11 cellular contexts compared by ENCODE assay signal in the genomic region with DNA sequence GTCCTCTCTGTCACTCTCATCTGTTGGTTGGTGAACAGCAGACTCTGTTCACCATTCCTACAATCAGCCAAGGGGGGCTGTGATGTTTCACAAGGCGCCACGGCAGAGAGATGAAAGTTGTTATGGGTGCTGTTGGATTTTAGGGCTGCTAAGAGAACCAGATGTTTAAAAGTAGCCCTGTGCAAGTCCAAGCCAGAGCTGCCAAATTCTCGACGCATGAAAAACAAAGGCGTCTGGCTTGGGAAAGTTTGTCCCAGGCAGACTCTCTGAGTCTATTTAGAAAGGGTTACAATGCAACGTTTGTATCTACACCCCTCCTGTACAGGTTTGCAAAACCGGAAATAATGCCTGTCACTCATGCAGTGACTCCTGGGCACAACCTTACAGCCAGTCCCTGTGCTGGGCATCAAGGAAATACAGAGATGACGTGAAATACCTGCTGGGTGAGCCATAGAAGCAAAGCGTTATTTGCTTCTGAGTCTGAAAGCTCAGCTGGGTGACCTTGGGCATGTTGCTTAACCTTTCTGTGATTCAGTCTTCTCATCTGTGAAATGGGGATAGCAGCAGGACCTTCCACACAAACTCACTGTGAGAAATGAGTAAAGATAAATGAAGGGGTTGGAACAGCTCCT.
A peak's percentile ranks its signal among the peaks of the same experiment; 100 is the strongest.
DNase-seq lines count a peak whose midpoint lies in the region; ATAC-seq and TF ChIP-seq lines count a peak whose summit lies in the region.
"Had no signal": no experiment of that assay in that cellular context is flagged by ENCODE, and none has a peak within 500 bp of the region (broad histone marks: within the 10 kb centered on the region; RNA-seq: fewer than 3 reads in every experiment).

No MANE protein-coding gene starts in this region.

- H4K20me1 ChIP-seq in PC-3 (ENCODE audit: low read length) = no peaks in the 10 kb centered on the region

- H3F3A ChIP-seq in PC-3 (ENCODE audit: low read length, unreplicated experiment) = no peaks in the 10 kb centered on the region

- H3K4me3 Mint-ChIP-seq in MCF 10A (ENCODE audit: unreplicated experiment) = no peak overlapping the region
- H3K4me3 Mint-ChIP-seq: type B pancreatic cell had no signal

- H3K36me3 ChIP-seq in breast epithelium (no peaks in the 10 kb centered on the region), esophagus muscularis mucosa (no peaks in the 10 kb centered on the region), mucosa of descending colon (ENCODE audit: low read depth) (no peaks in the 10 kb centered on the region), aorta (ENCODE audit: control insufficient read depth in 1 of 2, insufficient read depth in 2 of 2, low read length in 1 of 2) (no peaks in the 10 kb centered on the region), PC-3 (ENCODE audit: low read depth, low read length) (no peaks in the 10 kb centered on the region)

- H3K27me3 Mint-ChIP-seq in MCF 10A (ENCODE audit: insufficient read depth, unreplicated experiment) = no peaks in the 10 kb centered on the region
- H3K27me3 Mint-ChIP-seq: type B pancreatic cell had no signal

- 37% methylated on average over 9 of the region's 9 CpGs for WGBS in esophagus muscularis mucosa
- WGBS in aorta, 2 donors = 6 to 7% methylated on average over 9 of the region's 9 CpGs

- no TSS peak for BruUV-seq in MCF 10A (replicated peaks; lab: Mats Ljungman, UMichigan)
- BruUV-seq in PC-3 (replicated peaks; lab: Mats Ljungman, UMichigan) = no TSS peak

- POLR2A ChIA-PET in MCF 10A (lab: Yijun Ruan, JAX) = no interaction called here
- POLR2A ChIA-PET in PC-3 (lab: Charles Lee; ENCODE audit: unreplicated experiment) = no interaction called here

- TF ChIP-seq POLR2A in breast epithelium (IDR thresholded peaks at IDR 0.05) (no peak), esophagus muscularis mucosa (IDR thresholded peaks at IDR 0.05; ENCODE audit: low read depth) (no peak)

- intact Hi-C loops in breast epithelium (cut with DNase I; ENCODE audit: low total_unique reads) (no loop called here), MCF 10A (cut with micrococcal nuclease) (no loop called here), esophagus muscularis mucosa (cut with DNase I) (no loop called here), mucosa of descending colon (cut with DNase I, micrococcal nuclease) (no loop called here), aorta (cut with DNase I) (no loop called here), PC-3 (cut with micrococcal nuclease) (no loop called here), posterior cingulate gyrus (cut with DNase I) (no loop called here)

- no peak overlapping the region for H2AFZ ChIP-seq in PC-3 (ENCODE audit: low read length)

- H3K9me3 Mint-ChIP-seq in MCF 10A (ENCODE audit: unreplicated experiment) = peaks cover 37% of the 10 kb centered on the region
- H3K9me3 Mint-ChIP-seq: type B pancreatic cell had no signal

- H3K4me3 ChIP-seq in breast epithelium (no peak overlapping the region), esophagus muscularis mucosa (no peak overlapping the region), mucosa of descending colon (no peak overlapping the region), aorta (ENCODE audit: low read length in 2 of 2) (no peak overlapping the region), PC-3 (ENCODE audit: low read length) (no peak overlapping the region)
- H3K4me3 ChIP-seq: lung had no signal

- no peaks in the 10 kb centered on the region for H3K4me1 Mint-ChIP-seq in MCF 10A (ENCODE audit: insufficient read depth, unreplicated experiment)

- DNase-seq in breast epithelium (ENCODE audit: low spot score in 2 of 2) (peak in 1 of 2 donors; percentile 36), MCF 10A (ENCODE audit: unreplicated experiment) (no peak), esophagus muscularis mucosa (ENCODE audit: extremely low spot score) (no peak), mucosa of descending colon (peak in 1 of 3 donors; percentile 55), aorta (no peak), PC-3 (no peak), posterior cingulate gyrus (no peak)
- no peak for DNase-seq in stimulated activated CD4-positive, alpha-beta T cell treated with anti-CD3 and anti-CD28 coated beads, Interleukin-4, amount 100 ng/mL, for 24 hours
- DNase-seq: NCI-H526 had no signal

- H3K27ac ChIP-seq in breast epithelium (peak overlapping the region; percentile 6 to 61), esophagus muscularis mucosa (replicated peaks in 1 of 4) (peak overlapping the region; percentile 77 to 95 (median 84)), aorta (ENCODE audit: low read depth in 1 of 2, low read length in 2 of 2) (peak overlapping the region in 1 of 2 donors; percentile 76), PC-3 (ENCODE audit: low read length) (no peak overlapping the region)

- no peak for TF ChIP-seq CTCF in breast epithelium (IDR thresholded peaks at IDR 0.05)
- no peak for TF ChIP-seq CTCF in MCF 10A (IDR thresholded peaks at IDR 0.05; ENCODE audit: unreplicated experiment)
- TF ChIP-seq CTCF in esophagus muscularis mucosa (IDR thresholded peaks at IDR 0.05) = no peak
- no peak for TF ChIP-seq CTCF in mucosa of descending colon (IDR thresholded peaks at IDR 0.05)
- TF ChIP-seq CTCF in PC-3 (conservative IDR thresholded peaks at IDR 0.05; ENCODE audit: low read depth, low read length) = no peak

- CTCF ChIA-PET in MCF 10A (lab: Yijun Ruan, JAX) = no interaction called here
- CTCF ChIA-PET in PC-3 (lab: Charles Lee) = no interaction called here

- ATAC-seq in mucosa of descending colon (peak; percentile 68), aorta (ENCODE audit: low FRiP score) (peak; percentile 37), PC-3 (no peak)

- no peak for TF ChIP-seq EP300 in esophagus muscularis mucosa (IDR thresholded peaks at IDR 0.05)

- H3K27me3 ChIP-seq in breast epithelium (no peaks in the 10 kb centered on the region), esophagus muscularis mucosa (no peaks in the 10 kb centered on the region), aorta (ENCODE audit: control insufficient read depth in 1 of 2, insufficient read depth in 2 of 2, low read length in 1 of 2) (no peaks in the 10 kb centered on the region), PC-3 (ENCODE audit: low read length) (no peaks in the 10 kb centered on the region)

- no peak overlapping the region for H3K4me2 ChIP-seq in PC-3 (ENCODE audit: low read length)

- no peaks in the 10 kb centered on the region for H3K79me2 ChIP-seq in PC-3 (ENCODE audit: low read length)

- peaks cover 2% of the 10 kb centered on the region for H3K36me3 Mint-ChIP-seq in MCF 10A (ENCODE audit: insufficient read depth, unreplicated experiment)
- H3K36me3 Mint-ChIP-seq: type B pancreatic cell had no signal

- no peaks in the 10 kb centered on the region for H3K9me2 ChIP-seq in PC-3 (replicated peaks; ENCODE audit: low read length)

- H3K4me1 ChIP-seq in breast epithelium (peaks cover 0 to 10% of the 10 kb centered on the region in 2 donors), esophagus muscularis mucosa (peaks cover 23 to 58% (median 56%) of the 10 kb centered on the region in 4 donors), mucosa of descending colon (ENCODE audit: low read depth) (peaks cover 24% of the 10 kb centered on the region), aorta (ENCODE audit: control insufficient read depth in 1 of 2, insufficient read depth in 2 of 2, low read length in 2 of 2) (peaks cover 0 to 2% of the 10 kb centered on the region in 2 donors), PC-3 (ENCODE audit: insufficient read depth, low read length) (no peaks in the 10 kb centered on the region)

- H3K9me3 ChIP-seq in breast epithelium (no peaks in the 10 kb centered on the region), esophagus muscularis mucosa (no peaks in the 10 kb centered on the region), mucosa of descending colon (no peaks in the 10 kb centered on the region), aorta (ENCODE audit: control insufficient read depth, low read length) (no peaks in the 10 kb centered on the region), PC-3 (ENCODE audit: low read length) (no peaks in the 10 kb centered on the region)

- H3K27ac Mint-ChIP-seq in MCF 10A (ENCODE audit: low read depth, unreplicated experiment) = no peak overlapping the region
- H3K27ac Mint-ChIP-seq: type B pancreatic cell had no signal

- no peak overlapping the region for H3K9ac ChIP-seq in PC-3 (ENCODE audit: low read length)
